Comparison of ENCODE assay signal across 8 cellular contexts in genomic region chr2:100104718-100105677, GRCh38. TPM values are rescaled to one million over a fixed set of nuclear protein-coding genes. Genes with fewer than 3 reads are reported as not detected.
DNase-seq lines count a peak whose midpoint lies in the region; ATAC-seq, FAIRE-seq and TF ChIP-seq lines count a peak whose summit lies in the region.

No MANE protein-coding gene starts in this region.

- peak overlapping the region; percentile 60 for H3K56ac ChIP-seq in mesendoderm (ENCODE audit: low read length)

- H3K4me3 ChIP-seq in duodenal mucosa (ENCODE audit: low read depth in 1 of 2, low read length in 2 of 2) = peak overlapping the region; percentile 0 to 66
- H3K4me3 ChIP-seq in mesendoderm (ENCODE audit: low read length) = peak overlapping the region; percentile 15
- peak overlapping the region; percentile 44 to 73 (median 55) for H3K4me3 ChIP-seq in tibial nerve

- no peak overlapping the region for H4K5ac ChIP-seq in mesendoderm (ENCODE audit: low read length)

- H3K27me3 ChIP-seq in duodenal mucosa (ENCODE audit: control insufficient read depth in 1 of 2, insufficient read depth in 2 of 2, low read length in 2 of 2) (peaks cover 26 to 32% of the 10 kb centered on the region in 2 donors), mesendoderm (ENCODE audit: insufficient read depth, low read length, poor library complexity) (no peaks in the 10 kb centered on the region), tibial nerve (no peaks in the 10 kb centered on the region)

- H3K4ac ChIP-seq in mesendoderm (ENCODE audit: low read depth, low read length) = no peak overlapping the region

- peak overlapping the region; percentile 53 for H3K4me2 ChIP-seq in mesendoderm (ENCODE audit: low read length)

- no peak overlapping the region for H3K27ac ChIP-seq in duodenal mucosa (ENCODE audit: low read depth, low read length)
- no peak overlapping the region for H3K27ac ChIP-seq in mesendoderm (ENCODE audit: low read depth, low read length)
- H3K27ac ChIP-seq in tibial nerve = peak overlapping the region in 3 of 4 donors; percentile 48 to 72 (median 53)

- WGBS in mesendoderm (ENCODE audit: extremely low coverage, insufficient coverage, low lambda C conversion rate) = no CpG with 5 or more reads among the region's 119 CpGs
- WGBS in tibial nerve, 2 donors = 1 to 2% methylated on average over 23 to 47 of the region's 119 CpGs

- H2AK5ac ChIP-seq in mesendoderm (ENCODE audit: low read length) = no peak overlapping the region

- no peak overlapping the region for H2BK5ac ChIP-seq in mesendoderm (ENCODE audit: low read length)

- ATAC-seq in GM21390 (IDR thresholded peaks at IDR 0.05; ENCODE audit: unreplicated experiment) = no peak

- peak overlapping the region; percentile 23 for H2BK15ac ChIP-seq in mesendoderm (replicated peaks; ENCODE audit: low read depth)

- TF ChIP-seq EP300 in tibial nerve (IDR thresholded peaks at IDR 0.05) = no peak

- no peak overlapping the region for H3K9ac ChIP-seq in duodenal mucosa (ENCODE audit: low read depth in 1 of 2, low read length in 2 of 2)
- H3K9ac ChIP-seq in mesendoderm (ENCODE audit: low read length) = peak overlapping the region; percentile 40

- no peak overlapping the region for H2BK120ac ChIP-seq in mesendoderm (ENCODE audit: low read depth, low read length)

- H3K23ac ChIP-seq in mesendoderm (ENCODE audit: low read length) = no peak overlapping the region

- no peaks in the 10 kb centered on the region for H3K36me3 ChIP-seq in duodenal mucosa (ENCODE audit: control insufficient read depth in 1 of 2, insufficient read depth in 2 of 2, low read length in 2 of 2)
- H3K36me3 ChIP-seq in mesendoderm (ENCODE audit: control insufficient read depth, insufficient read depth, low read length) = no peaks in the 10 kb centered on the region
- H3K36me3 ChIP-seq in tibial nerve = no peaks in the 10 kb centered on the region

- TF ChIP-seq CTCF in tibial nerve (IDR thresholded peaks at IDR 0.05) = no peak

- no peaks in the 10 kb centered on the region for H3K79me2 ChIP-seq in mesendoderm (ENCODE audit: control insufficient read depth, insufficient read depth, low read length)

- DNase-seq in SIG-M5 treated with dmso at 0.1 percent for 504 hours (lab: John Stamatoyannopoulos, UW; ENCODE audit: unreplicated experiment) (peak; percentile 10), SIG-M5 (lab: John Stamatoyannopoulos, UW) (no peak), SK-MEL-5 (ENCODE audit: low read depth, low spot score) (peak; percentile 17), mesendoderm (peak; percentile 39), tibial nerve (ENCODE audit: low spot score in 2 of 2) (no peak), GM19239 (ENCODE audit: insufficient read length, low spot score) (no peak)

- no peaks in the 10 kb centered on the region for H3K79me1 ChIP-seq in mesendoderm (ENCODE audit: low read length)

- peaks cover 0 to 6% of the 10 kb centered on the region in 2 donors for H3K4me1 ChIP-seq in duodenal mucosa (ENCODE audit: control insufficient read depth in 1 of 2, insufficient read depth in 2 of 2, low read length in 2 of 2)
- no peaks in the 10 kb centered on the region for H3K4me1 ChIP-seq in mesendoderm (ENCODE audit: control insufficient read depth, low read depth, low read length)
- peaks cover 0 to 27% (median 2%) of the 10 kb centered on the region in 4 donors for H3K4me1 ChIP-seq in tibial nerve

- H3K18ac ChIP-seq in mesendoderm (ENCODE audit: low read length) = peak overlapping the region; percentile 88

- H4K8ac ChIP-seq in mesendoderm (ENCODE audit: low read depth, low read length) = no peak overlapping the region

- in situ Hi-C loops in SK-MEL-5 (cut with HindIII; ENCODE audit: low pct_unique_long_range_greater_than_20kb, low sequenced_read_pairs) = no loop called here

- FAIRE-seq in GM19239 (lab: Jason Lieb, UNC) = no peak

- H3K9me3 ChIP-seq in duodenal mucosa (ENCODE audit: control insufficient read depth in 1 of 2, low read length in 2 of 2) (no peaks in the 10 kb centered on the region), tibial nerve (no peaks in the 10 kb centered on the region)

- TF ChIP-seq POLR2A in tibial nerve (IDR thresholded peaks at IDR 0.05) = no peak

RNA-seq across cellular contexts. Expression of gene AFF3, which starts 37.4 kb away (rescaled TPM):
- total RNA-seq in SK-MEL-5 (2014; rRNA removed; shearing (Covaris generic)) = 2.8 and 4.2 TPM in 2 replicates
- polyA plus RNA-seq in SK-MEL-5 (2015; cell fraction: cytosol; rRNA removed) = 5.6 and 9.1 TPM in 2 replicates
- polyA plus RNA-seq in SK-MEL-5 (2015; cell fraction: nucleus; rRNA removed) = 3.8 and 4.6 TPM in 2 replicates
- polyA plus RNA-seq in mesendoderm (2013, experiment 1 of 2) = 2.9 TPM
- 3.1 TPM for polyA plus RNA-seq in mesendoderm (2013, experiment 2 of 2)
- total RNA-seq in tibial nerve = 10 to 100 TPM in 3 of 4 donors, 1 to 10 TPM in 1; 7.2 to 36.0 (median 21.4) TPM

Comparison
In these comparisons a context has a peak if more than half of its experiments do, and no peak if none do; other contexts are left out.
1. DNase-seq: peak in SIG-M5 treated with dmso at 0.1 percent for 504 hours (single experiment), SK-MEL-5 (single experiment) and mesendoderm (single experiment); none in SIG-M5 (single experiment), tibial nerve (0 of 2) and GM19239 (single experiment).
2. H3K27ac ChIP-seq: peak in tibial nerve (3 of 4); none in duodenal mucosa (single experiment) and mesendoderm (single experiment).
3. Peak in every context shown above with its lines, with median percentiles within 50 percentile points of each other: H3K4me3 ChIP-seq.